ENCODE assay signal across 8 cellular contexts in genomic region chr4:2832309-2832980, GRCh38. TPM values are rescaled to one million over a fixed set of nuclear protein-coding genes. Genes with fewer than 3 reads are reported as not detected.
DNase-seq lines count a peak whose midpoint lies in the region; ATAC-seq lines count a peak whose summit lies in the region.
"Had no signal": no experiment of that assay in that cellular context is flagged by ENCODE, and none has a peak within 500 bp of the region (broad histone marks: within the 10 kb centered on the region; RNA-seq: fewer than 3 reads in every experiment).

No MANE protein-coding gene starts in this region.

- no peaks in the 10 kb centered on the region for H3K27me3 Mint-ChIP-seq in naive B cell
- H3K27me3 Mint-ChIP-seq: T-cell had no signal

- peaks cover 7 to 20% of the 10 kb centered on the region in 2 donors for H3K36me3 Mint-ChIP-seq in naive B cell

- H3K27ac Mint-ChIP-seq in naive B cell = peak overlapping the region; percentile 93 to 99 (median 98)

- peaks cover 51 to 65% (median 51%) of the 10 kb centered on the region in 3 donors for H3K4me1 Mint-ChIP-seq in naive B cell

- peak overlapping the region; percentile 52 to 80 (median 60) for H3K4me3 Mint-ChIP-seq in naive B cell
- H3K4me3 Mint-ChIP-seq: T-cell had no signal

- ATAC-seq in GM18520 (IDR thresholded peaks at IDR 0.05; ENCODE audit: unreplicated experiment) (peak; percentile 65), GM21381 (IDR thresholded peaks at IDR 0.05; ENCODE audit: unreplicated experiment) (peak; percentile 70), HG03439 (IDR thresholded peaks at IDR 0.05; ENCODE audit: unreplicated experiment) (peak; percentile 62), naive B cell (ENCODE audit: low read depth in 2 of 2) (peak; percentile 79 to 83)
- ATAC-seq: T-cell had no signal

- DNase-seq in naive B cell (peak; percentile 83), NCI-H1092 treated with DMSO at 0.1 percent for 48 hours (lab: John Stamatoyannopoulos, UW) (no peak), NCI-H1694 (lab: John Stamatoyannopoulos, UW) (no peak)
- no peak for DNase-seq in effector CD8-positive, alpha-beta T cell (lab: John Stamatoyannopoulos, UW)

- no peaks in the 10 kb centered on the region for H3K9me3 Mint-ChIP-seq in naive B cell
- H3K9me3 Mint-ChIP-seq: T-cell had no signal

RNA-seq across cellular contexts. Expression of gene ADD1, which starts 11.2 kb away (rescaled TPM):
- 100 to 1,000 TPM; 325 to 440 (median 349) TPM for polyA plus RNA-seq in naive B cell (ENCODE audit: low read depth in 6 of 6)

RNA-seq across cellular contexts. Expression of gene SH3BP2, which starts 39.6 kb away (rescaled TPM):
- 10 to 100 TPM; 14.3 to 91.1 (median 28.7) TPM for polyA plus RNA-seq in naive B cell (ENCODE audit: low read depth in 6 of 6)
